Comparison of ENCODE assay signal across 17 cellular contexts in the genomic region with DNA sequence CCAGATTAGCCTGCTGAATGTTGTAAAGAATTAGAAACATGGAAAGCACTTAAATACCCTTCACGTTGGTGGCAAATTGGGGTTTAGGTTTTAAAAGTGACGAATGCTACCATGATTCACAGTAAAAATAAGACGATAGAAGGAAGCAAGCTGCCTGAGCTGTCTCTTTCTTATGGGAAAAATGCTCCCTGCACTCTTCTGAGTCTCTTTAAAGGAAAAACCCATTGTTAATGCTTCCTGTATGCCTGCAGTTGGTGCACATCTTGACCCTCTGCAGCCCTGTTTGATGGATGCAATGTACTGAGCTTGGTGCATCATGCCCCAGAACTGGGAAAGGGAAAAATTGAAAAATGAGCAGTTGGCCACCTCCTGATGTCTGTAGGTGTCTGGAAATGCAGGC.
A peak's percentile ranks its signal among the peaks of the same experiment; 100 is the strongest.
DNase-seq lines count a peak whose midpoint lies in the region; ATAC-seq, FAIRE-seq and TF ChIP-seq lines count a peak whose summit lies in the region.
"Had no signal": no experiment of that assay in that cellular context is flagged by ENCODE, and none has a peak within 500 bp of the region (broad histone marks: within the 10 kb centered on the region; RNA-seq: fewer than 3 reads in every experiment).

No MANE protein-coding gene starts in this region.

- TF ChIP-seq CTCF in chondrocyte (IDR thresholded peaks at IDR 0.05) (no peak), osteocyte (IDR thresholded peaks at IDR 0.05) (no peak), pancreas (IDR thresholded peaks at IDR 0.05) (no peak)

- DNase-seq in GM23248, result no peak
- DNase-seq in chondrocyte (ENCODE audit: low spot score), result no peak
- peak; percentile 83 for DNase-seq in glomerular endothelial cell (ENCODE audit: extremely low read depth, low read depth, low spot score)
- no peak for DNase-seq in HPDE6-E6E7 (ENCODE audit: extremely low spot score)
- no peak for DNase-seq in activated CD4-positive, alpha-beta memory T cell treated with anti-CD3 and anti-CD28 coated beads, Interleukin-2, amount 10 ng/mL, durations not matched to agents 7 days and 5 days
- no peak for DNase-seq in osteocyte (ENCODE audit: extremely low spot score, unreplicated experiment)
- DNase-seq in pancreas, result no peak
- DNase-seq: 8988T; Calu3; CD8-positive, alpha-beta T cell; DMS79 treated with DMSO at 0.1 percent for 48 hours; EL; H9 had no signal

- H3K36me3 ChIP-seq in GM23248 (ENCODE audit: low read depth), result no peaks in the 10 kb centered on the region
- H3K36me3 ChIP-seq in pancreas, result no peaks in the 10 kb centered on the region
- H3K36me3 ChIP-seq: BLaER1 had no signal

- H3K79me2 ChIP-seq in GM23248 (ENCODE audit: insufficient read depth), result no peaks in the 10 kb centered on the region

- no peak for ATAC-seq in pancreas
- ATAC-seq: CD8-positive, alpha-beta T cell; GM12878 had no signal

- in situ Hi-C loops in GM23248 (cut with MboI), result no loop called here

- H3K9ac ChIP-seq in GM23248, result no peak overlapping the region
- H3K9ac ChIP-seq: BLaER1 had no signal

- intact Hi-C loops in pancreas (cut with DNase I), result loop anchor here in 1 of 3 donors (10.0 kb wide), 1 partner anchor 762 kb away; a partner anchor contains a TSS

- no peaks in the 10 kb centered on the region for H3K9me2 ChIP-seq in GM23248 (ENCODE audit: insufficient read depth)

- peak overlapping the region; percentile 52 for H3K27ac Mint-ChIP-seq in chondrocyte (ENCODE audit: unreplicated experiment)
- no peak overlapping the region for H3K27ac Mint-ChIP-seq in activated CD4-positive, alpha-beta memory T cell treated with anti-CD3 and anti-CD28 coated beads, Interleukin-2, amount 10 ng/mL, durations not matched to agents 7 days and 5 days
- H3K27ac Mint-ChIP-seq in osteocyte (ENCODE audit: unreplicated experiment), result no peak overlapping the region
- H3K27ac Mint-ChIP-seq: CD14-positive monocyte; CD8-positive, alpha-beta T cell; H9 had no signal

- POLR2A ChIA-PET in activated CD4-positive, alpha-beta memory T cell treated with anti-CD3 and anti-CD28 coated beads, Interleukin-2, amount 10 ng/mL, durations not matched to agents 7 days and 5 days (lab: Charles Lee), result no interaction called here

- no peaks in the 10 kb centered on the region for H4K20me1 ChIP-seq in GM23248 (ENCODE audit: insufficient read depth)
- H4K20me1 ChIP-seq: BLaER1 had no signal

- no peaks in the 10 kb centered on the region for H3K27me3 Mint-ChIP-seq in chondrocyte (ENCODE audit: low read depth)
- H3K27me3 Mint-ChIP-seq in activated CD4-positive, alpha-beta memory T cell treated with anti-CD3 and anti-CD28 coated beads, Interleukin-2, amount 10 ng/mL, durations not matched to agents 7 days and 5 days, result peaks cover 3% of the 10 kb centered on the region
- H3K27me3 Mint-ChIP-seq in osteocyte (ENCODE audit: unreplicated experiment), result no peaks in the 10 kb centered on the region

- H3K4me1 ChIP-seq in GM23248 (ENCODE audit: insufficient read depth) (peaks cover 15% of the 10 kb centered on the region), pancreas (no peaks in the 10 kb centered on the region)
- H3K4me1 ChIP-seq: BLaER1 had no signal

- H3K4me3 Mint-ChIP-seq in chondrocyte (ENCODE audit: unreplicated experiment) (no peak overlapping the region), osteocyte (ENCODE audit: unreplicated experiment) (no peak overlapping the region)
- H3K4me3 Mint-ChIP-seq in activated CD4-positive, alpha-beta memory T cell treated with anti-CD3 and anti-CD28 coated beads, Interleukin-2, amount 10 ng/mL, durations not matched to agents 7 days and 5 days, result no peak overlapping the region
- H3K4me3 Mint-ChIP-seq: CD14-positive monocyte; CD8-positive, alpha-beta T cell; H9 had no signal

- peak overlapping the region; percentile 5; the same call in 1 of the 2 replicates for H2AFZ ChIP-seq in GM23248

- FAIRE-seq in pancreas (lab: Jason Lieb, UNC), result no peak
- FAIRE-seq: GM12878, H1 had no signal

- H3K4me3 ChIP-seq in GM23248 (no peak overlapping the region), pancreas (no peak overlapping the region)
- H3K4me3 ChIP-seq: BLaER1, GM12878 had no signal

- CTCF ChIA-PET in activated CD4-positive, alpha-beta memory T cell treated with anti-CD3 and anti-CD28 coated beads, Interleukin-2, amount 10 ng/mL, durations not matched to agents 7 days and 5 days (lab: Charles Lee), result no interaction called here

- H3K36me3 Mint-ChIP-seq in chondrocyte (ENCODE audit: low read depth) (no peaks in the 10 kb centered on the region), osteocyte (ENCODE audit: unreplicated experiment) (no peaks in the 10 kb centered on the region)
- H3K36me3 Mint-ChIP-seq in activated CD4-positive, alpha-beta memory T cell treated with anti-CD3 and anti-CD28 coated beads, Interleukin-2, amount 10 ng/mL, durations not matched to agents 7 days and 5 days (ENCODE audit: low read depth), result no peaks in the 10 kb centered on the region
- H3K36me3 Mint-ChIP-seq: CD14-positive monocyte; CD8-positive, alpha-beta T cell had no signal

- no peaks in the 10 kb centered on the region for H3K9me3 ChIP-seq in GM23248 (ENCODE audit: low read depth)
- no peaks in the 10 kb centered on the region for H3K9me3 ChIP-seq in pancreas
- H3K9me3 ChIP-seq: BLaER1 had no signal

- H3K9me3 Mint-ChIP-seq in chondrocyte (ENCODE audit: low read depth) (no peaks in the 10 kb centered on the region), osteocyte (ENCODE audit: unreplicated experiment) (no peaks in the 10 kb centered on the region)
- no peaks in the 10 kb centered on the region for H3K9me3 Mint-ChIP-seq in activated CD4-positive, alpha-beta memory T cell treated with anti-CD3 and anti-CD28 coated beads, Interleukin-2, amount 10 ng/mL, durations not matched to agents 7 days and 5 days
- H3K9me3 Mint-ChIP-seq: CD8-positive, alpha-beta T cell; H9 had no signal

- H3F3A ChIP-seq in GM23248 (ENCODE audit: insufficient read depth), result peaks cover 34% of the 10 kb centered on the region

- 71 to 80% methylated on average over 3 of the region's 3 CpGs for WGBS in GM23248 (ENCODE audit: low coverage in 1 of 2, low lambda C conversion rate in 2 of 2, missing lambda C conversion rate in 2 of 2), 2 experiments
- 76 to 85% methylated on average over 3 of the region's 3 CpGs for WGBS in pancreas, 2 donors

- H3K27me3 ChIP-seq in GM23248 (replicated peaks; ENCODE audit: insufficient read depth) (no peaks in the 10 kb centered on the region), pancreas (no peaks in the 10 kb centered on the region)
- H3K27me3 ChIP-seq: BLaER1 had no signal

- H3K4me1 Mint-ChIP-seq in chondrocyte (ENCODE audit: low read depth), result peaks cover 29% of the 10 kb centered on the region
- no peaks in the 10 kb centered on the region for H3K4me1 Mint-ChIP-seq in activated CD4-positive, alpha-beta memory T cell treated with anti-CD3 and anti-CD28 coated beads, Interleukin-2, amount 10 ng/mL, durations not matched to agents 7 days and 5 days
- H3K4me1 Mint-ChIP-seq in osteocyte (ENCODE audit: unreplicated experiment), result peaks cover 10% of the 10 kb centered on the region
- H3K4me1 Mint-ChIP-seq: CD14-positive monocyte had no signal

- H3K4me2 ChIP-seq in GM23248 (ENCODE audit: unreplicated experiment), result no peak overlapping the region
- H3K4me2 ChIP-seq: BLaER1 had no signal

- H3K27ac ChIP-seq in GM23248 (no peak overlapping the region), pancreas (no peak overlapping the region)
- H3K27ac ChIP-seq: BLaER1 had no signal
